Comparison of ENCODE assay signal across 20 cellular contexts in genomic region chr3:149790698-149791097, GRCh38. TPM values are rescaled to one million over a fixed set of nuclear protein-coding genes. Genes with fewer than 3 reads are reported as not detected.
DNase-seq lines count a peak whose midpoint lies in the region; ATAC-seq, FAIRE-seq and TF ChIP-seq lines count a peak whose summit lies in the region.
"Had no signal": no experiment of that assay in that cellular context is flagged by ENCODE, and none has a peak within 500 bp of the region (broad histone marks: within the 10 kb centered on the region; RNA-seq: fewer than 3 reads in every experiment).

No MANE protein-coding gene starts in this region.

- in situ Hi-C loops in IMR-90 (cut with MboI; ENCODE audit: low sequenced_read_pairs): no loop called here

- H4K8ac ChIP-seq in IMR-90 (ENCODE audit: low read depth in 2 of 2, low read length in 2 of 2): peak overlapping the region in 1 of 2 experiments; percentile 67; a peak in 1 of 4 replicates

- H3K4ac ChIP-seq in IMR-90 (ENCODE audit: low read depth, low read length): no peak overlapping the region

- dilution Hi-C loops in IMR-90 (cut with HindIII; ENCODE audit: low sequenced_read_pairs, unreplicated experiment): no loop called here

- H3K4me1 Mint-ChIP-seq in dendritic cell treated with granulocyte-macrophage colony-stimulating factor and Interleukin-4, amounts not matched to agents 40 ng/mL and 50 ng/mL, for 4 days (ENCODE audit: low read depth): peaks cover 15% of the 10 kb centered on the region
- peaks cover 19% of the 10 kb centered on the region for H3K4me1 Mint-ChIP-seq in osteocyte (ENCODE audit: unreplicated experiment)
- no peaks in the 10 kb centered on the region for H3K4me1 Mint-ChIP-seq in Caco-2 (ENCODE audit: low read depth, unreplicated experiment)
- H3K4me1 Mint-ChIP-seq: CD4-positive, alpha-beta memory T cell had no signal

- no peak for TF ChIP-seq RAD21 in IMR-90 (IDR thresholded peaks at IDR 0.05; ENCODE audit: low read length)

- no TSS peak for BruUV-seq in IMR-90 (replicated peaks; lab: Mats Ljungman, UMichigan)
- no TSS peak for BruUV-seq in Caco-2 (replicated peaks; lab: Mats Ljungman, UMichigan)

- no peak for TF ChIP-seq CTCF in IMR-90 (conservative IDR thresholded peaks at IDR 0.05; ENCODE audit: low read depth, low read length)
- no peak for TF ChIP-seq CTCF in osteocyte (IDR thresholded peaks at IDR 0.05)
- TF ChIP-seq CTCF in Caco-2 (IDR thresholded peaks at IDR 0.05; ENCODE audit: insufficient read depth in 1 of 2, low read depth in 1 of 2, low read length in 1 of 2, severe bottlenecking in 1 of 2, unreplicated experiment in 1 of 2): no peak

- H3K18ac ChIP-seq in IMR-90 (ENCODE audit: low read depth, low read length): peak overlapping the region; percentile 80; the same call in 1 of the 2 replicates

- no peaks in the 10 kb centered on the region for H3K27me3 Mint-ChIP-seq in dendritic cell treated with granulocyte-macrophage colony-stimulating factor and Interleukin-4, amounts not matched to agents 40 ng/mL and 50 ng/mL, for 4 days
- H3K27me3 Mint-ChIP-seq in osteocyte (ENCODE audit: unreplicated experiment): peaks cover 2% of the 10 kb centered on the region
- H3K27me3 Mint-ChIP-seq in Caco-2 (ENCODE audit: insufficient read depth, unreplicated experiment): no peaks in the 10 kb centered on the region

- H3K23ac ChIP-seq in IMR-90 (ENCODE audit: low read depth, low read length): no peak overlapping the region

- H2BK120ac ChIP-seq in IMR-90 (ENCODE audit: low read depth, low read length): peak overlapping the region; percentile 77; the same call in 1 of the 2 replicates

- H3K36me3 ChIP-seq in IMR-90 (ENCODE audit: control insufficient read depth, insufficient read depth, low read length): no peaks in the 10 kb centered on the region
- H3K36me3 ChIP-seq in Caco-2 (ENCODE audit: control insufficient read depth, insufficient read depth, low read length): no peaks in the 10 kb centered on the region
- H3K36me3 ChIP-seq: BLaER1 treated with 17β-estradiol and CSF1 and Interleukin-3, amounts not matched to agents 10 nM and 100 nM had no signal

- H2AFZ ChIP-seq in IMR-90 (replicated peaks; ENCODE audit: low read length, poor library complexity): no peak overlapping the region

- no peak overlapping the region for H3K4me3 ChIP-seq in IMR-90 (ENCODE audit: insufficient read depth, low read depth, low read length)
- H3K4me3 ChIP-seq in Caco-2 (ENCODE audit: low read depth, low read length): no peak overlapping the region
- H3K4me3 ChIP-seq: BLaER1 treated with 17β-estradiol and CSF1 and Interleukin-3, amounts not matched to agents 10 nM and 100 nM had no signal

- FAIRE-seq in G401.6 (lab: Jason Lieb, UNC): peak; percentile 25

- no CpG with 5 or more reads among the region's 3 CpGs for WGBS in IMR-90 (ENCODE audit: extremely low coverage in 2 of 2, insufficient read length in 1 of 2), 2 experiments

- no peaks in the 10 kb centered on the region for H3K79me1 ChIP-seq in IMR-90 (ENCODE audit: low read depth in 1 of 2, low read length in 2 of 2)

- no peak for DNase-seq in IMR-90
- no peak for DNase-seq in osteocyte (ENCODE audit: extremely low spot score, unreplicated experiment)
- no peak for DNase-seq in Caco-2
- DNase-seq: CD4-positive, alpha-beta memory T cell; DMS153; GF-D8; H7; KBM-7; MM.1S; NCI-H1048; NCI-H1436; NCI-H187 treated with DMSO at 0.1 percent for 48 hours; NCI-H2107; NCI-H446 treated with DMSO at 0.1 percent for 48 hours had no signal

- POLR2A ChIA-PET in IMR-90 (lab: Charles Lee; ENCODE audit: unreplicated experiment): no interaction called here
- POLR2A ChIA-PET in Caco-2 (lab: Charles Lee): no interaction called here

- H2BK20ac ChIP-seq in IMR-90 (ENCODE audit: low read depth, low read length): 0 out of 2 replicates have a peak overlapping the region, but pooled peaks have one; percentile 67

- H3K56ac ChIP-seq in IMR-90 (ENCODE audit: extremely low read depth, insufficient read depth, low read length): no peak overlapping the region

- no peak overlapping the region; the same call in 1 of the 2 replicates for H4K5ac ChIP-seq in IMR-90 (ENCODE audit: low read depth, low read length)

- no peaks in the 10 kb centered on the region for H3K27me3 ChIP-seq in IMR-90 (ENCODE audit: control insufficient read depth, insufficient read depth, low read length)
- H3K27me3 ChIP-seq in Caco-2 (replicated peaks; ENCODE audit: control insufficient read depth, insufficient read depth, low read length): no peaks in the 10 kb centered on the region
- H3K27me3 ChIP-seq: BLaER1 treated with 17β-estradiol and CSF1 and Interleukin-3, amounts not matched to agents 10 nM and 100 nM had no signal

- no peak overlapping the region for H2BK5ac ChIP-seq in IMR-90 (ENCODE audit: low read depth, low read length, poor library complexity, severe bottlenecking)

- H2AK5ac ChIP-seq in IMR-90 (ENCODE audit: low read depth, low read length): peak overlapping the region; percentile 51; the same call in 1 of the 2 replicates

- no peak overlapping the region for H3K9ac ChIP-seq in IMR-90 (ENCODE audit: low read depth, low read length)
- H3K9ac ChIP-seq: BLaER1 treated with 17β-estradiol and CSF1 and Interleukin-3, amounts not matched to agents 10 nM and 100 nM had no signal

- intact Hi-C loops in IMR-90 (cut with micrococcal nuclease) (no loop called here), Caco-2 (cut with micrococcal nuclease; ENCODE audit: unreplicated experiment) (no loop called here)
- intact Hi-C loops in dendritic cell treated with granulocyte-macrophage colony-stimulating factor and Interleukin-4, amounts not matched to agents 40 ng/mL and 50 ng/mL, for 4 days (cut with micrococcal nuclease): no loop called here

- no peaks in the 10 kb centered on the region for H3K36me3 Mint-ChIP-seq in dendritic cell treated with granulocyte-macrophage colony-stimulating factor and Interleukin-4, amounts not matched to agents 40 ng/mL and 50 ng/mL, for 4 days (ENCODE audit: low read depth)
- H3K36me3 Mint-ChIP-seq in osteocyte (ENCODE audit: unreplicated experiment) (no peaks in the 10 kb centered on the region), Caco-2 (ENCODE audit: insufficient read depth, unreplicated experiment) (no peaks in the 10 kb centered on the region)
- H3K36me3 Mint-ChIP-seq: CD4-positive, alpha-beta memory T cell had no signal

- H2BK15ac ChIP-seq in IMR-90 (ENCODE audit: low read depth, low read length): no peak overlapping the region

- no peak for TF ChIP-seq POLR2A in IMR-90 (IDR thresholded peaks at IDR 0.05; ENCODE audit: low read depth, low read length)

- no peak overlapping the region for H4K91ac ChIP-seq in IMR-90 (ENCODE audit: insufficient read depth, low read depth, low read length)

- no peak overlapping the region for H3K14ac ChIP-seq in IMR-90 (replicated peaks; ENCODE audit: low read depth, low read length)

- H3K4me1 ChIP-seq in IMR-90 (ENCODE audit: control insufficient read depth, insufficient read depth, low read length) (peaks cover 3% of the 10 kb centered on the region; the same call in 1 of the 2 replicates), Caco-2 (peaks cover 19% of the 10 kb centered on the region)

- no peaks in the 10 kb centered on the region for H4K20me1 ChIP-seq in IMR-90 (ENCODE audit: insufficient read depth, low read length)
- H4K20me1 ChIP-seq: BLaER1 treated with 17β-estradiol and CSF1 and Interleukin-3, amounts not matched to agents 10 nM and 100 nM had no signal

- no peaks in the 10 kb centered on the region for H3K9me3 Mint-ChIP-seq in dendritic cell treated with granulocyte-macrophage colony-stimulating factor and Interleukin-4, amounts not matched to agents 40 ng/mL and 50 ng/mL, for 4 days
- no peaks in the 10 kb centered on the region for H3K9me3 Mint-ChIP-seq in osteocyte (ENCODE audit: unreplicated experiment)
- H3K9me3 Mint-ChIP-seq in Caco-2 (ENCODE audit: unreplicated experiment): no peaks in the 10 kb centered on the region

- H3K9me1 ChIP-seq in IMR-90 (ENCODE audit: insufficient read depth, low read length): no peaks in the 10 kb centered on the region

- CTCF ChIA-PET in IMR-90 (lab: Yijun Ruan, JAX) (no interaction called here), Caco-2 (lab: Charles Lee) (no interaction called here)

- no peak for ATAC-seq in IMR-90 (ENCODE audit: low read depth)
- no peak for ATAC-seq in HG02885 (IDR thresholded peaks at IDR 0.05; ENCODE audit: poor library complexity, unreplicated experiment)
- ATAC-seq in GM18870 (IDR thresholded peaks at IDR 0.05; ENCODE audit: unreplicated experiment): no peak

- peak overlapping the region; percentile 71 for H3K27ac Mint-ChIP-seq in dendritic cell treated with granulocyte-macrophage colony-stimulating factor and Interleukin-4, amounts not matched to agents 40 ng/mL and 50 ng/mL, for 4 days
- peak overlapping the region; percentile 41 for H3K27ac Mint-ChIP-seq in osteocyte (ENCODE audit: unreplicated experiment)
- H3K27ac Mint-ChIP-seq in Caco-2 (ENCODE audit: unreplicated experiment): no peak overlapping the region
- H3K27ac Mint-ChIP-seq: CD4-positive, alpha-beta memory T cell had no signal

- no peak overlapping the region for H3K27ac ChIP-seq in IMR-90 (ENCODE audit: insufficient read depth, low read length)
- H3K27ac ChIP-seq: BLaER1 treated with 17β-estradiol and CSF1 and Interleukin-3, amounts not matched to agents 10 nM and 100 nM; RWPE1 had no signal

- H3K9me3 ChIP-seq in IMR-90 (ENCODE audit: control insufficient read depth, insufficient read depth, low read length) (no peaks in the 10 kb centered on the region), Caco-2 (no peaks in the 10 kb centered on the region)

- no peak overlapping the region for H2AK9ac ChIP-seq in IMR-90 (replicated peaks; ENCODE audit: low read depth, low read length, poor library complexity)

- H3K4me2 ChIP-seq in IMR-90 (ENCODE audit: low read depth, low read length): no peak overlapping the region

- H3K4me3 Mint-ChIP-seq in dendritic cell treated with granulocyte-macrophage colony-stimulating factor and Interleukin-4, amounts not matched to agents 40 ng/mL and 50 ng/mL, for 4 days: no peak overlapping the region
- H3K4me3 Mint-ChIP-seq in osteocyte (ENCODE audit: unreplicated experiment) (no peak overlapping the region), Caco-2 (ENCODE audit: unreplicated experiment) (no peak overlapping the region)
- H3K4me3 Mint-ChIP-seq: CD4-positive, alpha-beta memory T cell had no signal

RNA-seq across cellular contexts. Expression of gene ANKUB1, which starts 1.7 kb away (rescaled TPM):
- total RNA-seq in IMR-90 (2012; rRNA removed) (not detected in 2 replicates), osteocyte (not detected in 2 replicates), Caco-2 (2022) (not detected in 2 replicates)
- polyA plus RNA-seq in IMR-90 (2012; rRNA removed): not detected in 2 replicates
- polyA plus RNA-seq in IMR-90 (2012; cell fraction: cytosol; rRNA removed): not detected in 2 replicates
- polyA plus RNA-seq in IMR-90 (2012; cell fraction: nucleus; rRNA removed; ENCODE audit: low replicate concordance): not detected in 2 replicates
- total RNA-seq: CD4-positive, alpha-beta memory T cell; H7 had no signal
- polyA plus RNA-seq: CD4-positive, alpha-beta memory T cell had no signal

RNA-seq across cellular contexts. Expression of gene RNF13, which starts 22.3 kb away (rescaled TPM):
- total RNA-seq in IMR-90 (2012; rRNA removed) (29.8 and 39.2 TPM in 2 replicates), osteocyte (45.1 and 61.4 TPM in 2 replicates), Caco-2 (2022) (35.6 and 44.2 TPM in 2 replicates)
- polyA plus RNA-seq in IMR-90 (2012; rRNA removed): 9.3 and 12.8 TPM in 2 replicates
- polyA plus RNA-seq in IMR-90 (2012; cell fraction: cytosol; rRNA removed): 3.6 and 7.2 TPM in 2 replicates
- polyA plus RNA-seq in IMR-90 (2012; cell fraction: nucleus; rRNA removed; ENCODE audit: low replicate concordance): 1.4 and 16.5 TPM in 2 replicates

RNA-seq across cellular contexts. Expression of gene COMMD2, which starts 38.4 kb away (rescaled TPM):
- total RNA-seq in IMR-90 (2012; rRNA removed) (31.9 and 46.1 TPM in 2 replicates), osteocyte (49.7 and 53.5 TPM in 2 replicates), Caco-2 (2022) (42.6 and 43.3 TPM in 2 replicates)
- polyA plus RNA-seq in IMR-90 (2012; rRNA removed): 23.6 and 25.9 TPM in 2 replicates
- polyA plus RNA-seq in IMR-90 (2012; cell fraction: cytosol; rRNA removed): 6.3 and 8.4 TPM in 2 replicates
- polyA plus RNA-seq in IMR-90 (2012; cell fraction: nucleus; rRNA removed; ENCODE audit: low replicate concordance): 4.1 and 14.8 TPM in 2 replicates
